16 cellular contexts compared by ENCODE assay signal in genomic region chrX:40279762-40280161, GRCh38.
"Had no signal": no experiment of that assay in that cellular context is flagged by ENCODE, and none has a peak within 500 bp of the region (broad histone marks: within the 10 kb centered on the region; RNA-seq: fewer than 3 reads in every experiment).

No MANE protein-coding gene starts in this region.

- H3K27ac ChIP-seq: ascending aorta, gastrocnemius medialis, heart right ventricle, left ventricle myocardium inferior, psoas muscle, upper lobe of left lung had no signal

- ATAC-seq: gastrocnemius medialis, heart right ventricle, psoas muscle, sciatic nerve had no signal

- H3K4me1 ChIP-seq: ascending aorta, gastrocnemius medialis, left ventricle myocardium inferior, psoas muscle, upper lobe of left lung had no signal

- H3K9me3 ChIP-seq: gastrocnemius medialis, psoas muscle had no signal

- H3K36me3 ChIP-seq: ascending aorta, gastrocnemius medialis, heart right ventricle, left ventricle myocardium inferior, upper lobe of left lung had no signal

- DNase-seq: activated CD4-positive, alpha-beta memory T cell treated with anti-CD3 and anti-CD28 coated beads for 36 hours; activated CD4-positive, alpha-beta T cell treated with anti-CD3 and anti-CD28 coated beads for 1 hour; activated T-cell treated with anti-CD3 and anti-CD28 coated beads, Interleukin-2, amount 50 U/mL, for 72 hours; effector CD4-positive, alpha-beta T cell; gastrocnemius medialis; heart right ventricle; kidney; left ventricle myocardium inferior; mesenchymal stem cell; psoas muscle; stimulated activated CD4-positive, alpha-beta T cell treated with anti-CD3 and anti-CD28 coated beads, Interleukin-2, amount 100 ng/mL, for 24 hours; stimulated activated naive CD4-positive, alpha-beta T cell treated with Interleukin-2 at 50 U/mL for 16 hours; T-helper 9 cell; upper lobe of left lung had no signal

- H3K27me3 ChIP-seq: ascending aorta, gastrocnemius medialis, upper lobe of left lung had no signal

- H3K4me3 ChIP-seq: ascending aorta, gastrocnemius medialis, heart right ventricle, left ventricle myocardium inferior, psoas muscle, upper lobe of left lung had no signal
